In the genomic region with DNA sequence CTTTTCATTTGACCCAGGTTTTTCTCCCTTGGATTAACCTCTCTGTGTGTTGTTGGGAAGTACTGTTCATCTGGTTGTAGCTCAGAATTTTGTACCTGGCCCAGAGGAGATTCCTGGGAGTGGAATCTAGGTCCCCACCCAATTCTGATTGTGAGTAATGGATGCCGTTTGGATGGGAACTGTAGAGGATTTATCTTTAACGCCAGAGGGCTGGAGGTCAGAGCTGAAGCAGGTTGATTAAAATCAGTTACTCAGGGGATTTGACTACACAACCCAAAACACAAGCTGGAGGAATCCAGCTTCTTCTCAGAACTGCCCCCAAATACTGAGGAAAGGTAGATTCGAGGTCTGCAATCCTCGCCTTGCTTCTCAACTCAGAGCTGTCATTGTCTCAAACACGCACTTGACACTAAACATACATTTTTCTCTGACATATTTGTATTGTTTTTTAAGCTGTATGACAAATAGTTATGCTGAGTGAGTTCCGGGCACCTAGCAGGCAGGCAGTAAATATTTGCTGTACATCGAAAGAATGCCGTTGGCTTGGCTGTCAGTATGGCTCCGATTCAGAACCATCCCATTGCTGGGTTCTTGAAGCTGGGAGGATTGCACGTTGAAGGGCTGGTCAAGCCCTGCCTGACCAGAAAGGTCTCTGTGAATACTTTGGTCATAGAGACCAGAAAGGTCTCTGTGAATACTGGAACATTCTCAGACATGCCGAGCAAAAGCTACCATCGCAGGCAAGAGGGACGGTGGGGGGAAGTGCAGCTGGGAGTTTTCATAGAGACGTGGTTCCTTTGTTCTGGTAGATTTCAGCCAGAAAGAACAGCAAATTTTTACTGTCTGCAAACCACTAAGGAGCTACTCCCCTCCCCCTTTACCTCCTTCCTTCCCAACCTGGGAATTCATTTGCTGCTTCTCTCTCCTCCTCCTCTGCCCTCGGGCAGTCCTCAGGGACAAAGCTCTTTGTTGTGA, we compare ENCODE assay signal across 8 cellular contexts.
DNase-seq lines count a peak whose midpoint lies in the region; ATAC-seq and FAIRE-seq lines count a peak whose summit lies in the region.

No MANE protein-coding gene starts in this region.

- DNase-seq in activated T-cell treated with anti-CD3 and anti-CD28 coated beads, Interleukin-2, amount 50 U/mL, for 72 hours = no peak
- no peak for DNase-seq in activated T-cell treated with anti-CD3 and anti-CD28 coated beads, Interleukin-2, amount 50 U/mL, for 1 hour
- no peak for DNase-seq in activated CD4-positive, alpha-beta memory T cell treated with anti-CD3 and anti-CD28 coated beads for 36 hours
- no peak for DNase-seq in iPS DF 6.9 (ENCODE audit: low read depth, low spot score)
- no peak for DNase-seq in small intestine

- no peak for FAIRE-seq in small intestine (lab: Jason Lieb, UNC)

- POLR2A ChIA-PET in activated CD4-positive, alpha-beta memory T cell treated with anti-CD3 and anti-CD28 coated beads for 36 hours (lab: Charles Lee) = interaction anchor here (0.6 kb wide), 1 partner anchor 262 kb away, joined by 5 read pairs; no protein-coding TSS in a partner anchor

- intact Hi-C loops in activated CD4-positive, alpha-beta memory T cell treated with anti-CD3 and anti-CD28 coated beads for 36 hours (cut with micrococcal nuclease) = loop anchor here (1.0 to 10.0 kb wide), 5 partner anchors 113 to 928 kb away; no protein-coding TSS in a partner anchor

- H3K9me3 ChIP-seq in iPS DF 6.9 (ENCODE audit: control insufficient read depth, insufficient read depth, low read length) = no peaks in the 10 kb centered on the region
- no peaks in the 10 kb centered on the region for H3K9me3 ChIP-seq in small intestine (ENCODE audit: control insufficient read depth, low read depth)

- no CpG with 5 or more reads among the region's 15 CpGs for WGBS in iPS DF 6.9 (ENCODE audit: insufficient coverage, insufficient read length)
- WGBS in small intestine, 3 donors = 19 to 35% (median 27%) methylated on average over 15 of the region's 15 CpGs

- H3K27me3 ChIP-seq in iPS DF 6.9 (ENCODE audit: control insufficient read depth, insufficient read depth, low read length) = no peaks in the 10 kb centered on the region
- H3K27me3 ChIP-seq in small intestine (ENCODE audit: control insufficient read depth in 2 of 2, insufficient read depth in 2 of 2, low read length in 2 of 2) = no peaks in the 10 kb centered on the region

- H3K36me3 ChIP-seq in iPS DF 6.9 (ENCODE audit: control insufficient read depth, insufficient read depth, low read length) (no peaks in the 10 kb centered on the region), small intestine (ENCODE audit: control insufficient read depth in 2 of 2, insufficient read depth in 2 of 2, low read length in 2 of 2) (no peaks in the 10 kb centered on the region)

- no peak for ATAC-seq in activated T-cell treated with anti-CD3 and anti-CD28 coated beads, Interleukin-2, amount 50 U/mL, for 72 hours (replicated peaks in 1 of 2)
- ATAC-seq in stimulated activated memory B cell treated with anti-CD40 and anti-IgM and Interleukin-4, amounts not matched to agents 10 μg/mL and 1 μg/mL and 100 μg/mL, for 72 hours = no peak
- ATAC-seq in HG03432 (IDR thresholded peaks at IDR 0.05; ENCODE audit: unreplicated experiment) = no peak
- ATAC-seq in HG03135 (IDR thresholded peaks at IDR 0.05; ENCODE audit: unreplicated experiment) = no peak

- H3K4me3 ChIP-seq in iPS DF 6.9 (ENCODE audit: low read length) = peak overlapping the region; percentile 32; the same call in 1 of the 2 replicates
- H3K4me3 ChIP-seq in small intestine (ENCODE audit: low read depth in 1 of 2, low read length in 2 of 2) = no peak overlapping the region

- H3K27ac Mint-ChIP-seq in activated T-cell treated with anti-CD3 and anti-CD28 coated beads, Interleukin-2, amount 50 U/mL, for 72 hours = no peak overlapping the region
- no peak overlapping the region for H3K27ac Mint-ChIP-seq in activated CD4-positive, alpha-beta memory T cell treated with anti-CD3 and anti-CD28 coated beads for 36 hours
- peak overlapping the region; percentile 56 for H3K27ac Mint-ChIP-seq in stimulated activated memory B cell treated with anti-CD40 and anti-IgM and Interleukin-4, amounts not matched to agents 10 μg/mL and 1 μg/mL and 100 μg/mL, for 72 hours

- H3K4me1 Mint-ChIP-seq in activated T-cell treated with anti-CD3 and anti-CD28 coated beads, Interleukin-2, amount 50 U/mL, for 72 hours (ENCODE audit: low read depth) = peaks cover 35% of the 10 kb centered on the region
- peaks cover 31% of the 10 kb centered on the region for H3K4me1 Mint-ChIP-seq in activated CD4-positive, alpha-beta memory T cell treated with anti-CD3 and anti-CD28 coated beads for 36 hours (ENCODE audit: low read depth)
- H3K4me1 Mint-ChIP-seq in stimulated activated memory B cell treated with anti-CD40 and anti-IgM and Interleukin-4, amounts not matched to agents 10 μg/mL and 1 μg/mL and 100 μg/mL, for 72 hours = peaks cover 15% of the 10 kb centered on the region

- H3K27me3 Mint-ChIP-seq in activated T-cell treated with anti-CD3 and anti-CD28 coated beads, Interleukin-2, amount 50 U/mL, for 72 hours (ENCODE audit: low read depth) = peaks cover 22% of the 10 kb centered on the region
- no peaks in the 10 kb centered on the region for H3K27me3 Mint-ChIP-seq in activated CD4-positive, alpha-beta memory T cell treated with anti-CD3 and anti-CD28 coated beads for 36 hours
- H3K27me3 Mint-ChIP-seq in stimulated activated memory B cell treated with anti-CD40 and anti-IgM and Interleukin-4, amounts not matched to agents 10 μg/mL and 1 μg/mL and 100 μg/mL, for 72 hours = peaks cover 19% of the 10 kb centered on the region

- H3K27ac ChIP-seq in iPS DF 6.9 (ENCODE audit: low read length) (no peak overlapping the region), small intestine (ENCODE audit: low read depth in 1 of 2, low read length in 1 of 2) (peak overlapping the region in 1 of 2 donors; percentile 87)

- H3K4me3 Mint-ChIP-seq in activated T-cell treated with anti-CD3 and anti-CD28 coated beads, Interleukin-2, amount 50 U/mL, for 72 hours = peak overlapping the region; percentile 76 to 86
- peak overlapping the region; percentile 70 for H3K4me3 Mint-ChIP-seq in activated CD4-positive, alpha-beta memory T cell treated with anti-CD3 and anti-CD28 coated beads for 36 hours
- H3K4me3 Mint-ChIP-seq in stimulated activated memory B cell treated with anti-CD40 and anti-IgM and Interleukin-4, amounts not matched to agents 10 μg/mL and 1 μg/mL and 100 μg/mL, for 72 hours = peak overlapping the region; percentile 73

- no peaks in the 10 kb centered on the region for H3K36me3 Mint-ChIP-seq in activated T-cell treated with anti-CD3 and anti-CD28 coated beads, Interleukin-2, amount 50 U/mL, for 72 hours (ENCODE audit: insufficient read depth in 2 of 2)
- no peaks in the 10 kb centered on the region for H3K36me3 Mint-ChIP-seq in activated CD4-positive, alpha-beta memory T cell treated with anti-CD3 and anti-CD28 coated beads for 36 hours
- H3K36me3 Mint-ChIP-seq in stimulated activated memory B cell treated with anti-CD40 and anti-IgM and Interleukin-4, amounts not matched to agents 10 μg/mL and 1 μg/mL and 100 μg/mL, for 72 hours = no peaks in the 10 kb centered on the region

- peaks cover 4% of the 10 kb centered on the region; the same call in 1 of the 2 replicates for H3K4me1 ChIP-seq in iPS DF 6.9 (ENCODE audit: control insufficient read depth, insufficient read depth, low read length)
- peaks cover 0 to 4% of the 10 kb centered on the region in 2 donors for H3K4me1 ChIP-seq in small intestine (ENCODE audit: control insufficient read depth in 2 of 2, insufficient read depth in 1 of 2, low read depth in 1 of 2, low read length in 1 of 2)

- no peaks in the 10 kb centered on the region for H3K9me3 Mint-ChIP-seq in activated T-cell treated with anti-CD3 and anti-CD28 coated beads, Interleukin-2, amount 50 U/mL, for 72 hours
- H3K9me3 Mint-ChIP-seq in activated CD4-positive, alpha-beta memory T cell treated with anti-CD3 and anti-CD28 coated beads for 36 hours = no peaks in the 10 kb centered on the region
- H3K9me3 Mint-ChIP-seq in stimulated activated memory B cell treated with anti-CD40 and anti-IgM and Interleukin-4, amounts not matched to agents 10 μg/mL and 1 μg/mL and 100 μg/mL, for 72 hours = no peaks in the 10 kb centered on the region

- CTCF ChIA-PET in activated CD4-positive, alpha-beta memory T cell treated with anti-CD3 and anti-CD28 coated beads for 36 hours (lab: Charles Lee) = interaction anchor here (0.6 to 5.4 kb wide), 11 partner anchors 10 to 926 kb away, joined by 3 to 32 read pairs (median 4); no protein-coding TSS in a partner anchor
